8 cellular contexts compared by ENCODE assay signal in genomic region chr11:60923800-60924109, GRCh38. TPM values are rescaled to one million over a fixed set of nuclear protein-coding genes. Genes with fewer than 3 reads are reported as not detected.
DNase-seq lines count a peak whose midpoint lies in the region; ATAC-seq and TF ChIP-seq lines count a peak whose summit lies in the region.

No MANE protein-coding gene starts in this region.

- no peak overlapping the region for H3K27ac Mint-ChIP-seq in CD8-positive, alpha-beta T cell
- H3K27ac Mint-ChIP-seq in neural progenitor cell = no peak overlapping the region

- no peak for ATAC-seq in CD8-positive, alpha-beta T cell
- ATAC-seq in HG03520 (IDR thresholded peaks at IDR 0.05; ENCODE audit: unreplicated experiment) = no peak

- H3K9me2 ChIP-seq in Loucy (replicated peaks; ENCODE audit: low read depth, low read length) = no peaks in the 10 kb centered on the region

- H4K20me1 ChIP-seq in Loucy (ENCODE audit: insufficient read depth, low read length, poor library complexity, severe bottlenecking) = peaks cover 8% of the 10 kb centered on the region
- peaks cover 32% of the 10 kb centered on the region for H4K20me1 ChIP-seq in neural progenitor cell (ENCODE audit: low read depth)

- peak overlapping the region; percentile 70 for H3K4me2 ChIP-seq in Loucy (ENCODE audit: low read depth, low read length, poor library complexity, severe bottlenecking)
- H3K4me2 ChIP-seq in neural progenitor cell = peak overlapping the region; percentile 93

- H3K36me3 Mint-ChIP-seq in CD8-positive, alpha-beta T cell = peaks cover 44% of the 10 kb centered on the region
- peaks cover 24% of the 10 kb centered on the region for H3K36me3 Mint-ChIP-seq in neural progenitor cell

- intact Hi-C loops in CD8-positive, alpha-beta T cell (cut with DNase I, micrococcal nuclease) = no loop called here

- H2AFZ ChIP-seq in Loucy (ENCODE audit: low read length) (no peak overlapping the region), neural progenitor cell (replicated peaks) (no peak overlapping the region)

- POLR2A ChIA-PET in CD8-positive, alpha-beta T cell (lab: Charles Lee) = interaction anchor here (0.9 to 1.4 kb wide), 4 partner anchors 9 to 21 kb away, joined by 3 to 11 read pairs (median 3); partner anchors contain the start of genes PRPF19 and TMEM109

- no peaks in the 10 kb centered on the region for H3K9me3 Mint-ChIP-seq in CD8-positive, alpha-beta T cell
- no peaks in the 10 kb centered on the region for H3K9me3 Mint-ChIP-seq in neural progenitor cell

- no peak for TF ChIP-seq CTCF in CD8-positive, alpha-beta T cell (IDR thresholded peaks at IDR 0.05)
- TF ChIP-seq CTCF in Loucy (conservative IDR thresholded peaks at IDR 0.05; ENCODE audit: low read length) = no peak
- no peak for TF ChIP-seq CTCF in epithelial cell of esophagus (IDR thresholded peaks at IDR 0.05; ENCODE audit: insufficient read depth, low read depth, low read length, missing control alignments)
- no peak for TF ChIP-seq CTCF in neural progenitor cell (IDR thresholded peaks at IDR 0.05)

- no peaks in the 10 kb centered on the region for H3K9me3 ChIP-seq in CD8-positive, alpha-beta T cell (ENCODE audit: low read length)
- no peaks in the 10 kb centered on the region for H3K9me3 ChIP-seq in Loucy (ENCODE audit: insufficient read depth, low read depth, low read length)
- no peaks in the 10 kb centered on the region for H3K9me3 ChIP-seq in neural progenitor cell (ENCODE audit: low read depth)

- H3K9ac ChIP-seq in Loucy (ENCODE audit: low read depth, low read length, poor library complexity, severe bottlenecking) (peak overlapping the region; percentile 35), neural progenitor cell (no peak overlapping the region)

- H3K27me3 Mint-ChIP-seq in CD8-positive, alpha-beta T cell (ENCODE audit: low read depth) = peaks cover 2% of the 10 kb centered on the region
- H3K27me3 Mint-ChIP-seq in neural progenitor cell (ENCODE audit: insufficient read depth, low read depth) = peaks cover 2% of the 10 kb centered on the region

- H3K79me2 ChIP-seq in Loucy (ENCODE audit: insufficient read depth, low read length) (peaks cover 11% of the 10 kb centered on the region), neural progenitor cell (ENCODE audit: low read depth) (peaks cover 23% of the 10 kb centered on the region)

- H3K4me3 ChIP-seq in CD8-positive, alpha-beta T cell (ENCODE audit: low read depth, low read length) = no peak overlapping the region
- H3K4me3 ChIP-seq in Loucy (ENCODE audit: low read length, poor library complexity, severe bottlenecking) = peak overlapping the region; percentile 72
- H3K4me3 ChIP-seq in epithelial cell of esophagus (ENCODE audit: low read length) = peak overlapping the region; percentile 68
- peak overlapping the region; percentile 90 for H3K4me3 ChIP-seq in neural progenitor cell

- no peak for DNase-seq in CD8-positive, alpha-beta T cell
- no peak for DNase-seq in epithelial cell of esophagus (ENCODE audit: low read depth)
- DNase-seq in neural progenitor cell (ENCODE audit: low spot score) = no peak
- no peak for DNase-seq in SW480 (ENCODE audit: low spot score)
- DNase-seq in NOMO-1 (lab: John Stamatoyannopoulos, UW; ENCODE audit: unreplicated experiment in 2 of 2) = no peak
- DNase-seq in activated CD4-positive, alpha-beta T cell treated with anti-CD3 and anti-CD28 coated beads, Interleukin-2, amount 50 U/mL, for 48 hours = no peak

- no peaks in the 10 kb centered on the region for H3F3A ChIP-seq in Loucy (ENCODE audit: low read depth)
- no peaks in the 10 kb centered on the region for H3F3A ChIP-seq in neural progenitor cell (ENCODE audit: low read depth)

- no peak overlapping the region for H3K27ac ChIP-seq in CD8-positive, alpha-beta T cell (ENCODE audit: low read depth, low read length)
- H3K27ac ChIP-seq in neural progenitor cell = no peak overlapping the region

- CTCF ChIA-PET in CD8-positive, alpha-beta T cell (lab: Charles Lee) = interaction anchor here (0.7 to 1.4 kb wide), 3 partner anchors 8 to 44 kb away, joined by 3 to 9 read pairs (median 3); partner anchors contain the start of gene TMEM109

- peaks cover 16% of the 10 kb centered on the region for H3K4me1 Mint-ChIP-seq in CD8-positive, alpha-beta T cell (ENCODE audit: low read depth)
- peaks cover 32% of the 10 kb centered on the region for H3K4me1 Mint-ChIP-seq in neural progenitor cell

- no peaks in the 10 kb centered on the region for H3K27me3 ChIP-seq in CD8-positive, alpha-beta T cell (ENCODE audit: insufficient read depth, low read length)
- H3K27me3 ChIP-seq in Loucy (ENCODE audit: insufficient read depth, low read length, poor library complexity, severe bottlenecking) (no peaks in the 10 kb centered on the region), neural progenitor cell (no peaks in the 10 kb centered on the region)

- peak overlapping the region; percentile 67 for H3K4me3 Mint-ChIP-seq in CD8-positive, alpha-beta T cell
- peak overlapping the region; percentile 97 for H3K4me3 Mint-ChIP-seq in neural progenitor cell

- peaks cover 13% of the 10 kb centered on the region for H3K4me1 ChIP-seq in CD8-positive, alpha-beta T cell (ENCODE audit: insufficient read depth, low read length)
- H3K4me1 ChIP-seq in Loucy (ENCODE audit: insufficient read depth, low read length, poor library complexity, severe bottlenecking) = peaks cover 26% of the 10 kb centered on the region
- H3K4me1 ChIP-seq in neural progenitor cell = peaks cover 6% of the 10 kb centered on the region

- H3K36me3 ChIP-seq in CD8-positive, alpha-beta T cell (ENCODE audit: insufficient read depth, low read length) = peaks cover 20% of the 10 kb centered on the region
- H3K36me3 ChIP-seq in Loucy (ENCODE audit: insufficient read depth, low read length) (peaks cover 40% of the 10 kb centered on the region; the same call in 1 of the 2 replicates), neural progenitor cell (no peaks in the 10 kb centered on the region)

RNA-seq across cellular contexts. Expression of gene TMEM132A, which starts 0.5 kb away (rescaled TPM):
- total RNA-seq in CD8-positive, alpha-beta T cell = not detected
- total RNA-seq in neural progenitor cell (ENCODE audit: low replicate concordance) = 34.0 and 77.2 TPM in 2 replicates

RNA-seq across cellular contexts. Expression of gene TMEM109, which starts 9.8 kb away (rescaled TPM):
- 10 to 100 TPM; 46.7 to 52.2 TPM for total RNA-seq in CD8-positive, alpha-beta T cell
- total RNA-seq in neural progenitor cell (ENCODE audit: low replicate concordance) = 22.4 and 23.6 TPM in 2 replicates

RNA-seq across cellular contexts. Expression of gene PRPF19, which starts 17.4 kb away (rescaled TPM):
- 10 to 100 TPM; 96.1 to 99.4 TPM for total RNA-seq in CD8-positive, alpha-beta T cell
- 34.5 and 72.7 TPM in 2 replicates for total RNA-seq in neural progenitor cell (ENCODE audit: low replicate concordance)

RNA-seq across cellular contexts. Expression of gene SLC15A3, which starts 28.2 kb away (rescaled TPM):
- 1 to 10 TPM; 6.3 to 9.0 TPM for total RNA-seq in CD8-positive, alpha-beta T cell
- total RNA-seq in neural progenitor cell (ENCODE audit: low replicate concordance) = 1.4 and 3.3 TPM in 2 replicates

RNA-seq across cellular contexts. Expression of gene CD6, which starts 47.7 kb away (rescaled TPM):
- 100 to 1,000 TPM; 765 to 793 TPM for total RNA-seq in CD8-positive, alpha-beta T cell
- total RNA-seq in neural progenitor cell (ENCODE audit: low replicate concordance) = not detected in 2 replicates

Comparison
In these comparisons a context has a peak if more than half of its experiments do, and no peak if none do; other contexts are left out.
1. RNA of gene TMEM132A, which starts 0.5 kb away (total RNA-seq): 34.0 to 77.2 TPM in neural progenitor cell; not detected in CD8-positive, alpha-beta T cell; every median in the first group is over 10 times any median in the second.